In genomic region chr14:105281354-105282097, GRCh38 we compare ENCODE assay signal across 8 cellular contexts. TPM values are rescaled to one million over a fixed set of nuclear protein-coding genes. Genes with fewer than 3 reads are reported as not detected.
A peak's percentile ranks its signal among the peaks of the same experiment; 100 is the strongest.
DNase-seq lines count a peak whose midpoint lies in the region; ATAC-seq, FAIRE-seq and TF ChIP-seq lines count a peak whose summit lies in the region.

No MANE protein-coding gene starts in this region.

- peak; percentile 51 for FAIRE-seq in A549 (lab: Jason Lieb, UNC)

- H3K36me3 Mint-ChIP-seq in endodermal cell (ENCODE audit: low read depth) = peaks cover 5% of the 10 kb centered on the region
- H3K36me3 Mint-ChIP-seq in mesothelial cell of epicardium = peaks cover 6% of the 10 kb centered on the region

- H3K4me2 ChIP-seq in A549 (no peak overlapping the region), OCI-LY3 (ENCODE audit: low read length) (no peak overlapping the region)

- peak overlapping the region in 1 of 2 experiments; percentile 48; a peak in 1 of 6 replicates for H3K27ac ChIP-seq in A549
- H3K27ac ChIP-seq in OCI-LY3 (ENCODE audit: low read length) = no peak overlapping the region
- no peak overlapping the region for H3K27ac ChIP-seq in endodermal cell (ENCODE audit: low read depth, low read length)

- H2AFZ ChIP-seq in OCI-LY3 (ENCODE audit: low read depth, low read length) = no peak overlapping the region

- H3K27ac Mint-ChIP-seq in endodermal cell (peak overlapping the region; percentile 11), mesothelial cell of epicardium (peak overlapping the region; percentile 65)

- H3K9ac ChIP-seq in OCI-LY3 (ENCODE audit: low read length) (no peak overlapping the region), endodermal cell (ENCODE audit: extremely low read depth, low read length, poor library complexity, severe bottlenecking) (no peak overlapping the region)

- no peak overlapping the region for H3K4me3 Mint-ChIP-seq in endodermal cell
- no peak overlapping the region for H3K4me3 Mint-ChIP-seq in mesothelial cell of epicardium

- H4K20me1 ChIP-seq in OCI-LY3 (ENCODE audit: insufficient read depth, low read length) = peaks cover 38% of the 10 kb centered on the region

- H3K27me3 ChIP-seq in OCI-LY3 (ENCODE audit: low read depth, low read length) (no peaks in the 10 kb centered on the region), endodermal cell (ENCODE audit: control insufficient read depth, insufficient read depth, low read length, poor library complexity, severe bottlenecking) (no peaks in the 10 kb centered on the region)

- WGBS in A549 (ENCODE audit: missing lambda C conversion rate) = 48% methylated on average over 15 of the region's 23 CpGs
- WGBS in endodermal cell (ENCODE audit: insufficient coverage in 1 of 2, insufficient read length in 1 of 2), 2 experiments = 71 to 77% methylated on average over 18 to 23 of the region's 23 CpGs

- H3K36me3 ChIP-seq in OCI-LY3 (replicated peaks; ENCODE audit: low read depth, low read length) = no peaks in the 10 kb centered on the region
- peaks cover 7% of the 10 kb centered on the region for H3K36me3 ChIP-seq in endodermal cell (ENCODE audit: control insufficient read depth, insufficient read depth, low read length)

- CTCF ChIA-PET in A549 (lab: Yijun Ruan, JAX) = interaction anchor here (0.6 to 3.2 kb wide), 21 partner anchors 10 to 469 kb away, joined by 3 to 32 read pairs (median 5); no protein-coding TSS in a partner anchor

- H3K4me1 Mint-ChIP-seq in endodermal cell = peaks cover 12% of the 10 kb centered on the region
- H3K4me1 Mint-ChIP-seq in mesothelial cell of epicardium = peaks cover 7% of the 10 kb centered on the region

- ATAC-seq in A549 (peak; percentile 60 to 81; a peak in 4 of 6 replicates), HG02973 (IDR thresholded peaks at IDR 0.05; ENCODE audit: unreplicated experiment) (no peak), HG02610 (IDR thresholded peaks at IDR 0.05; ENCODE audit: unreplicated experiment) (no peak)

- POLR2A ChIA-PET in A549 (lab: Yijun Ruan, JAX) = no interaction called here

- TF ChIP-seq CTCF in A549 (IDR thresholded peaks at IDR 0.05) (peak; percentile 85), GM12864 (IDR thresholded peaks at IDR 0.05; ENCODE audit: low read depth, low read length, missing control alignments) (peak; percentile 59), OCI-LY3 (IDR thresholded peaks at IDR 0.05; ENCODE audit: low read depth, low read length) (peak; percentile 80), endodermal cell (conservative IDR thresholded peaks at IDR 0.05) (peak; percentile 80), mesothelial cell of epicardium (IDR thresholded peaks at IDR 0.05; ENCODE audit: unreplicated experiment) (peak; percentile 34)

- H3K9me3 ChIP-seq in A549 (no peaks in the 10 kb centered on the region), OCI-LY3 (ENCODE audit: insufficient read depth, low read length) (no peaks in the 10 kb centered on the region), endodermal cell (ENCODE audit: control insufficient read depth, low read length) (no peaks in the 10 kb centered on the region)

- peaks cover 29% of the 10 kb centered on the region for H3K79me2 ChIP-seq in OCI-LY3 (ENCODE audit: low read length)

- DNase-seq in A549 (ENCODE audit: low read depth in 1 of 2, low spot score in 1 of 2) = peak; percentile 62 to 76
- DNase-seq in GM12864 (ENCODE audit: low read depth) = no peak
- peak; percentile 65 for DNase-seq in endodermal cell
- no peak for DNase-seq in mesothelial cell of epicardium (ENCODE audit: low spot score in 2 of 2, unreplicated experiment in 2 of 2)
- no peak for DNase-seq in activated effector memory CD4-positive, alpha-beta T cell treated with Interleukin-2 at 50 U/mL for 16 hours

- TF ChIP-seq RAD21 in A549 (conservative IDR thresholded peaks at IDR 0.05 in 1 of 2, IDR thresholded peaks at IDR 0.05 in 1 of 2) = peak; percentile 83 to 85

- no peak overlapping the region for H3K4me3 ChIP-seq in A549
- no peak overlapping the region for H3K4me3 ChIP-seq in GM12864 (ENCODE audit: low read depth, low read length)
- H3K4me3 ChIP-seq in OCI-LY3 (ENCODE audit: low read length) = no peak overlapping the region
- no peak overlapping the region for H3K4me3 ChIP-seq in endodermal cell (ENCODE audit: low read length)

- peaks cover 4% of the 10 kb centered on the region; the same call in 1 of the 3 replicates for H3K4me1 ChIP-seq in A549
- no peaks in the 10 kb centered on the region for H3K4me1 ChIP-seq in OCI-LY3 (ENCODE audit: low read length)
- peaks cover 3% of the 10 kb centered on the region for H3K4me1 ChIP-seq in endodermal cell (ENCODE audit: control insufficient read depth, insufficient read depth, low read length)

- TF ChIP-seq EP300 in A549 (IDR thresholded peaks at IDR 0.05) = no peak

- H3K9me3 Mint-ChIP-seq in endodermal cell = no peaks in the 10 kb centered on the region
- no peaks in the 10 kb centered on the region for H3K9me3 Mint-ChIP-seq in mesothelial cell of epicardium

- H3K27me3 Mint-ChIP-seq in endodermal cell (ENCODE audit: insufficient read depth) (no peaks in the 10 kb centered on the region), mesothelial cell of epicardium (ENCODE audit: low read depth) (no peaks in the 10 kb centered on the region)

- TF ChIP-seq POLR2A in A549 (IDR thresholded peaks at IDR 0.05; ENCODE audit: low read length) = no peak

TF ChIP-seq in A549, 52 proteins besides CTCF, POLR2A, EP300 and RAD21:
- TF ChIP-seq SMC3 (IDR thresholded peaks at IDR 0.05) = peak; percentile 58
- no peak for TF ChIP-seq CEBPB (IDR thresholded peaks at IDR 0.05)

RNA-seq across cellular contexts. Expression of gene BRF1, which starts 19.3 kb away (rescaled TPM):
- polyA plus RNA-seq in A549 (2011; rRNA removed) = 7.0 and 8.5 TPM in 2 replicates
- 15.4 and 21.4 TPM in 2 replicates for polyA plus RNA-seq in A549 (2012; cell fraction: cytosol; rRNA removed)
- 59.0 and 64.6 TPM in 2 replicates for polyA plus RNA-seq in A549 (2012; cell fraction: nucleus; rRNA removed)
- polyA plus RNA-seq in A549 (2017; fragmentation: RNase III; extraction: RNeasy Plus Mini Kit Qiagen cat#74134 plus additional on column Dnase treatment) = 23.9 to 29.6 TPM (median 25.7 TPM) in 3 replicates
- polyA minus RNA-seq in A549 (2011; rRNA and poly(A)+ RNA removed) = 9.6 and 14.5 TPM in 2 replicates
- total RNA-seq in endodermal cell = 10 to 100 TPM; 37.0 to 44.5 TPM
- 23.9 TPM for polyA plus RNA-seq in endodermal cell (2013, experiment 1 of 2)
- 21.8 TPM for polyA plus RNA-seq in endodermal cell (2013, experiment 2 of 2)
- total RNA-seq in mesothelial cell of epicardium = 72.8 to 78.6 TPM (median 75.0 TPM) in 3 replicates

RNA-seq across cellular contexts. Expression of gene PACS2, which starts 33.0 kb away (rescaled TPM):
- 11.9 and 13.1 TPM in 2 replicates for polyA plus RNA-seq in A549 (2011; rRNA removed)
- polyA plus RNA-seq in A549 (2012; cell fraction: cytosol; rRNA removed) = 30.5 and 35.5 TPM in 2 replicates
- 95.3 and 135 TPM in 2 replicates for polyA plus RNA-seq in A549 (2012; cell fraction: nucleus; rRNA removed)
- polyA plus RNA-seq in A549 (2017; fragmentation: RNase III; extraction: RNeasy Plus Mini Kit Qiagen cat#74134 plus additional on column Dnase treatment) = 21.7 to 25.8 TPM (median 24.5 TPM) in 3 replicates
- polyA minus RNA-seq in A549 (2011; rRNA and poly(A)+ RNA removed) = 19.4 and 24.6 TPM in 2 replicates
- total RNA-seq in endodermal cell = 100 to 1,000 TPM; 117 to 121 TPM
- 83.2 TPM for polyA plus RNA-seq in endodermal cell (2013, experiment 1 of 2)
- 79.9 TPM for polyA plus RNA-seq in endodermal cell (2013, experiment 2 of 2)
- total RNA-seq in mesothelial cell of epicardium = 135 to 147 TPM (median 138 TPM) in 3 replicates

RNA-seq across cellular contexts. Expression of gene BTBD6, which starts 33.2 kb away (rescaled TPM):
- polyA plus RNA-seq in A549 (2011; rRNA removed) (16.1 and 19.3 TPM in 2 replicates), A549 (2017; fragmentation: RNase III; extraction: RNeasy Plus Mini Kit Qiagen cat#74134 plus additional on column Dnase treatment) (31.3 to 33.9 TPM (median 33.6 TPM) in 3 replicates)
- 30.1 and 33.4 TPM in 2 replicates for polyA plus RNA-seq in A549 (2012; cell fraction: cytosol; rRNA removed)
- 46.1 and 49.1 TPM in 2 replicates for polyA plus RNA-seq in A549 (2012; cell fraction: nucleus; rRNA removed)
- polyA minus RNA-seq in A549 (2011; rRNA and poly(A)+ RNA removed) = 21.5 and 21.8 TPM in 2 replicates
- total RNA-seq in endodermal cell (10 to 100 TPM; 21.8 to 26.9 TPM), mesothelial cell of epicardium (38.4 to 41.2 TPM (median 39.8 TPM) in 3 replicates)
- polyA plus RNA-seq in endodermal cell (2013, experiment 1 of 2) = 29.0 TPM
- polyA plus RNA-seq in endodermal cell (2013, experiment 2 of 2) = 27.7 TPM

Comparison
In these comparisons a context has a peak if more than half of its experiments do, and no peak if none do; other contexts are left out.
1. ATAC-seq: peak in A549 (2 of 2); none in HG02973 (single experiment) and HG02610 (single experiment).
2. DNase-seq: peak in A549 (2 of 2) and endodermal cell (single experiment); none in GM12864 (single experiment), mesothelial cell of epicardium (0 of 2) and activated effector memory CD4-positive, alpha-beta T cell treated with Interleukin-2 at 50 U/mL for 16 hours (single experiment).
3. CTCF ChIP-seq: peak in every context shown above with its lines; median percentile 85 in A549; 80 in OCI-LY3; 80 in endodermal cell; 59 in GM12864; 34 in mesothelial cell of epicardium.